Comparison of ENCODE assay signal across 8 cellular contexts in genomic region chr17:8222380-8222629, GRCh38. TPM values are rescaled to one million over a fixed set of nuclear protein-coding genes. Genes with fewer than 3 reads are reported as not detected.
A peak's percentile ranks its signal among the peaks of the same experiment; 100 is the strongest.
DNase-seq lines count a peak whose midpoint lies in the region; ATAC-seq lines count a peak whose summit lies in the region.

No MANE protein-coding gene starts in this region.

- H3K36me3 ChIP-seq in CD8-positive, alpha-beta memory T cell (ENCODE audit: insufficient read depth, low read length): peaks cover 6% of the 10 kb centered on the region
- H3K36me3 ChIP-seq in KOPT-K1 (ENCODE audit: insufficient read depth, low read length): peaks cover 7% of the 10 kb centered on the region
- peaks cover 0 to 8% (median 3%) of the 10 kb centered on the region in 3 experiments for H3K36me3 ChIP-seq in naive thymus-derived CD4-positive, alpha-beta T cell (ENCODE audit: control insufficient read depth in 2 of 3, insufficient read depth in 3 of 3, low read length in 3 of 3)

- peaks cover 0 to 17% (median 8%) of the 10 kb centered on the region in 5 donors for H3K9me3 Mint-ChIP-seq in CD8-positive, alpha-beta memory T cell
- peaks cover 0 to 35% (median 0%) of the 10 kb centered on the region in 11 donors for H3K9me3 Mint-ChIP-seq in naive thymus-derived CD4-positive, alpha-beta T cell

- peaks cover 3 to 45% (median 5%) of the 10 kb centered on the region in 3 donors for H3K36me3 Mint-ChIP-seq in CD8-positive, alpha-beta memory T cell
- H3K36me3 Mint-ChIP-seq in naive thymus-derived CD4-positive, alpha-beta T cell: peaks cover 4 to 32% (median 13%) of the 10 kb centered on the region in 5 donors

- peaks cover 40% of the 10 kb centered on the region for H3K4me1 ChIP-seq in CD8-positive, alpha-beta memory T cell (ENCODE audit: insufficient read depth, low read length)
- peaks cover 23 to 26% of the 10 kb centered on the region in 2 donors for H3K4me1 ChIP-seq in naive thymus-derived CD4-positive, alpha-beta T cell (ENCODE audit: control insufficient read depth in 2 of 2, insufficient read depth in 2 of 2, low read length in 2 of 2)

- no peaks in the 10 kb centered on the region for H3K27me3 ChIP-seq in CD8-positive, alpha-beta memory T cell (ENCODE audit: insufficient read depth, low read length, poor library complexity, severe bottlenecking)
- no peaks in the 10 kb centered on the region for H3K27me3 ChIP-seq in naive thymus-derived CD4-positive, alpha-beta T cell (ENCODE audit: control insufficient read depth in 2 of 2, insufficient read depth in 2 of 2, low read length in 2 of 2)

- ATAC-seq in GM21390 (IDR thresholded peaks at IDR 0.05; ENCODE audit: unreplicated experiment) (peak; percentile 35), GM18868 (IDR thresholded peaks at IDR 0.05; ENCODE audit: unreplicated experiment) (no peak)
- ATAC-seq in naive thymus-derived CD4-positive, alpha-beta T cell: peak; percentile 56

- H3K4me3 ChIP-seq in CD8-positive, alpha-beta memory T cell (ENCODE audit: low read length): peak overlapping the region; percentile 98
- peak overlapping the region; percentile 99 for H3K4me3 ChIP-seq in naive thymus-derived CD4-positive, alpha-beta T cell (ENCODE audit: low read length)

- peak overlapping the region; percentile 86 for H3K27ac ChIP-seq in CD8-positive, alpha-beta memory T cell (ENCODE audit: low read depth, low read length)
- peak overlapping the region; percentile 88 for H3K27ac ChIP-seq in KOPT-K1 (ENCODE audit: low read depth, low read length, poor library complexity, severe bottlenecking)
- H3K27ac ChIP-seq in caudate nucleus (ENCODE audit: low read depth, low read length): peak overlapping the region; percentile 99
- peak overlapping the region; percentile 83 for H3K27ac ChIP-seq in naive thymus-derived CD4-positive, alpha-beta T cell (ENCODE audit: low read depth, low read length)

- peak in 1 of 5 donors; percentile 78 for DNase-seq in CD8-positive, alpha-beta memory T cell
- DNase-seq in caudate nucleus (lab: John Stamatoyannopoulos, UW) (peak in 10 of 61 donors; percentile 49 to 85 (median 72)), DMS79 (lab: John Stamatoyannopoulos, UW) (no peak), COR-L47 (lab: John Stamatoyannopoulos, UW) (no peak)
- peak in 2 of 9 donors; percentile 81 to 83 for DNase-seq in naive thymus-derived CD4-positive, alpha-beta T cell

- peaks cover 0 to 28% of the 10 kb centered on the region in 2 donors for H3K27me3 Mint-ChIP-seq in CD8-positive, alpha-beta memory T cell
- peaks cover 0 to 17% (median 0%) of the 10 kb centered on the region in 5 donors for H3K27me3 Mint-ChIP-seq in naive thymus-derived CD4-positive, alpha-beta T cell

- H3K27ac Mint-ChIP-seq in CD8-positive, alpha-beta memory T cell: peak overlapping the region; percentile 94 to 100 (median 96)
- H3K27ac Mint-ChIP-seq in naive thymus-derived CD4-positive, alpha-beta T cell: peak overlapping the region; percentile 95 to 100 (median 99)

- CTCF ChIA-PET in CD8-positive, alpha-beta memory T cell (lab: Charles Lee): interaction anchor here (1.2 to 5.6 kb wide), 19 partner anchors 9 to 143 kb away, joined by 3 to 63 read pairs (median 11); partner anchors contain the start of genes AURKB, BORCS6, CTC1 and PFAS
- CTCF ChIA-PET in naive thymus-derived CD4-positive, alpha-beta T cell (lab: Charles Lee): interaction anchor here (0.8 to 7.2 kb wide), 10 partner anchors 10 to 103 kb away, joined by 3 to 70 read pairs (median 10); partner anchors contain the start of genes ALOXE3, BORCS6, CTC1 and PFAS

- no peaks in the 10 kb centered on the region for H3K9me3 ChIP-seq in CD8-positive, alpha-beta memory T cell (ENCODE audit: low read length)
- H3K9me3 ChIP-seq in KOPT-K1 (ENCODE audit: insufficient read depth, low read length, poor library complexity, severe bottlenecking): no peaks in the 10 kb centered on the region
- no peaks in the 10 kb centered on the region for H3K9me3 ChIP-seq in naive thymus-derived CD4-positive, alpha-beta T cell (ENCODE audit: control insufficient read depth in 2 of 3, low read length in 3 of 3)

- intact Hi-C loops in naive thymus-derived CD4-positive, alpha-beta T cell (cut with micrococcal nuclease): loop anchor here (1.0 to 10.0 kb wide), 21 partner anchors 12 to 1208 kb away; partner anchors contain the start of genes AURKB (in 2 of the 2), SLC25A35 (in 2 of the 2), CCDC42 (in 1 of the 2) and CHD3 (in 1 of the 2)

- peak overlapping the region; percentile 86 to 98 (median 97) for H3K4me3 Mint-ChIP-seq in CD8-positive, alpha-beta memory T cell
- peak overlapping the region; percentile 86 to 99 (median 92) for H3K4me3 Mint-ChIP-seq in naive thymus-derived CD4-positive, alpha-beta T cell

- H3K4me1 Mint-ChIP-seq in CD8-positive, alpha-beta memory T cell: peaks cover 61 to 78% (median 75%) of the 10 kb centered on the region in 3 donors
- H3K4me1 Mint-ChIP-seq in naive thymus-derived CD4-positive, alpha-beta T cell: peaks cover 25 to 76% (median 65%) of the 10 kb centered on the region in 7 donors

- POLR2A ChIA-PET in CD8-positive, alpha-beta memory T cell (lab: Charles Lee): interaction anchor here (0.7 to 8.4 kb wide), 15 partner anchors 11 to 103 kb away, joined by 3 to 149 read pairs (median 17); partner anchors contain the start of genes ALOXE3, AURKB, BORCS6 and CTC1
- POLR2A ChIA-PET in naive thymus-derived CD4-positive, alpha-beta T cell (lab: Charles Lee): interaction anchor here (0.7 to 10.9 kb wide), 29 partner anchors 8 to 914 kb away, joined by 3 to 436 read pairs (median 8); partner anchors contain the start of genes ALOXE3, AURKB, BORCS6 and CTC1

RNA-seq across cellular contexts. Expression of gene AURKB, which starts 11.9 kb away (rescaled TPM):
- 10 to 100 TPM; 88.1 to 94.4 TPM for total RNA-seq in CD8-positive, alpha-beta memory T cell
- polyA plus RNA-seq in CD8-positive, alpha-beta memory T cell: 0.63 TPM
- 10 to 100 TPM in 1 of 5 experiments, 1 to 10 TPM in 4; 1.1 to 97.7 (median 1.3) TPM for total RNA-seq in naive thymus-derived CD4-positive, alpha-beta T cell
- not detected for polyA plus RNA-seq in naive thymus-derived CD4-positive, alpha-beta T cell

RNA-seq across cellular contexts. Expression of gene CTC1, which starts 25.6 kb away (rescaled TPM):
- 10 to 100 TPM; 69.2 to 70.2 TPM for total RNA-seq in CD8-positive, alpha-beta memory T cell
- 36.8 TPM for polyA plus RNA-seq in CD8-positive, alpha-beta memory T cell
- 100 to 1,000 TPM; 124 to 366 (median 305) TPM for total RNA-seq in naive thymus-derived CD4-positive, alpha-beta T cell
- 10 to 100 TPM; 25.1 to 32.7 TPM for polyA plus RNA-seq in naive thymus-derived CD4-positive, alpha-beta T cell

RNA-seq across cellular contexts. Expression of gene PFAS, which starts 26.8 kb away (rescaled TPM):
- 100 to 1,000 TPM; 167 to 168 TPM for total RNA-seq in CD8-positive, alpha-beta memory T cell
- polyA plus RNA-seq in CD8-positive, alpha-beta memory T cell: 17.7 TPM
- 10 to 100 TPM; 31.6 to 68.9 (median 31.9) TPM for total RNA-seq in naive thymus-derived CD4-positive, alpha-beta T cell
- 10 to 100 TPM; 15.2 to 17.4 TPM for polyA plus RNA-seq in naive thymus-derived CD4-positive, alpha-beta T cell

RNA-seq across cellular contexts. Expression of gene BORCS6, which starts 32.3 kb away (rescaled TPM):
- 1 to 10 TPM; 8.1 to 8.8 TPM for total RNA-seq in CD8-positive, alpha-beta memory T cell
- 30.0 TPM for polyA plus RNA-seq in CD8-positive, alpha-beta memory T cell
- 10 to 100 TPM in 3 of 5 experiments, 1 to 10 TPM in 2; 5.4 to 16.1 (median 13.4) TPM for total RNA-seq in naive thymus-derived CD4-positive, alpha-beta T cell
- polyA plus RNA-seq in naive thymus-derived CD4-positive, alpha-beta T cell: 10 to 100 TPM; 16.7 to 23.7 TPM

RNA-seq across cellular contexts. Expression of gene TMEM107, which starts 46.1 kb away (rescaled TPM):
- total RNA-seq in CD8-positive, alpha-beta memory T cell: 10 to 100 TPM; 21.3 to 22.4 TPM
- polyA plus RNA-seq in CD8-positive, alpha-beta memory T cell: 50.7 TPM
- total RNA-seq in naive thymus-derived CD4-positive, alpha-beta T cell: 10 to 100 TPM; 23.1 to 49.7 (median 26.5) TPM
- 10 to 100 TPM; 40.4 to 45.9 TPM for polyA plus RNA-seq in naive thymus-derived CD4-positive, alpha-beta T cell
